8 cellular contexts compared by ENCODE assay signal in genomic region chr3:195260286-195260905, GRCh38. TPM values are rescaled to one million over a fixed set of nuclear protein-coding genes. Genes with fewer than 3 reads are reported as not detected.
DNase-seq lines count a peak whose midpoint lies in the region; ATAC-seq and TF ChIP-seq lines count a peak whose summit lies in the region.

No MANE protein-coding gene starts in this region.

- H3K27ac Mint-ChIP-seq in GM23338, result no peak overlapping the region
- no peak overlapping the region for H3K27ac Mint-ChIP-seq in activated T-helper 2 cell treated with anti-CD3 and anti-CD28 coated beads, Interferon-gamma antibody, Interleukin-2, Interleukin-4, amounts not matched to agents 10 μg/mL and 5 μg/mL and 100 μg/mL, durations not matched to agents 14 hours and 24 hours and 36 hours

- H3K4me2 ChIP-seq in GM23338, result peak overlapping the region; percentile 96

- no peaks in the 10 kb centered on the region for H3K9me3 Mint-ChIP-seq in GM23338
- no peaks in the 10 kb centered on the region for H3K9me3 Mint-ChIP-seq in activated T-helper 2 cell treated with anti-CD3 and anti-CD28 coated beads, Interferon-gamma antibody, Interleukin-2, Interleukin-4, amounts not matched to agents 10 μg/mL and 5 μg/mL and 100 μg/mL, durations not matched to agents 14 hours and 24 hours and 36 hours

- peaks cover 51% of the 10 kb centered on the region for H3K4me1 Mint-ChIP-seq in GM23338
- H3K4me1 Mint-ChIP-seq in activated T-helper 2 cell treated with anti-CD3 and anti-CD28 coated beads, Interferon-gamma antibody, Interleukin-2, Interleukin-4, amounts not matched to agents 10 μg/mL and 5 μg/mL and 100 μg/mL, durations not matched to agents 14 hours and 24 hours and 36 hours (ENCODE audit: low read depth), result peaks cover 28% of the 10 kb centered on the region

- peaks cover 21% of the 10 kb centered on the region; the same call in 1 of the 2 replicates for H3F3A ChIP-seq in GM23338 (replicated peaks; ENCODE audit: low read depth)

- H3K27me3 Mint-ChIP-seq in GM23338 (ENCODE audit: insufficient read depth, low read depth, poor library complexity), result peaks cover 8% of the 10 kb centered on the region
- H3K27me3 Mint-ChIP-seq in activated T-helper 2 cell treated with anti-CD3 and anti-CD28 coated beads, Interferon-gamma antibody, Interleukin-2, Interleukin-4, amounts not matched to agents 10 μg/mL and 5 μg/mL and 100 μg/mL, durations not matched to agents 14 hours and 24 hours and 36 hours (ENCODE audit: low read depth), result no peaks in the 10 kb centered on the region

- no peak overlapping the region for H3K27ac ChIP-seq in GM23338 (ENCODE audit: low read depth)
- H3K27ac ChIP-seq in left ventricle myocardium inferior (replicated peaks), result peak overlapping the region; percentile 94
- peak overlapping the region; percentile 54 for H3K27ac ChIP-seq in rectal smooth muscle tissue (ENCODE audit: low read depth, low read length)

- H2AFZ ChIP-seq in GM23338, result no peak overlapping the region

- ATAC-seq in GM23338 (peak; percentile 57), HG03045 (IDR thresholded peaks at IDR 0.05; ENCODE audit: unreplicated experiment) (no peak)

- peaks cover 25% of the 10 kb centered on the region for H3K4me1 ChIP-seq in ES-I3 (ENCODE audit: insufficient read depth, low read length)
- H3K4me1 ChIP-seq in GM23338 (ENCODE audit: insufficient read depth), result peaks cover 23% of the 10 kb centered on the region
- H3K4me1 ChIP-seq in left ventricle myocardium inferior, result peaks cover 32% of the 10 kb centered on the region
- peaks cover 22% of the 10 kb centered on the region for H3K4me1 ChIP-seq in rectal smooth muscle tissue (ENCODE audit: control insufficient read depth, insufficient read depth, low read length)

- intact Hi-C loops in activated T-helper 2 cell treated with anti-CD3 and anti-CD28 coated beads, Interferon-gamma antibody, Interleukin-2, Interleukin-4, amounts not matched to agents 10 μg/mL and 5 μg/mL and 100 μg/mL, durations not matched to agents 14 hours and 24 hours and 36 hours (cut with micrococcal nuclease), result loop anchor here (2.0 kb wide), 1 partner anchor 578 kb away; no protein-coding TSS in a partner anchor
- intact Hi-C loops in left ventricle myocardium inferior (cut with micrococcal nuclease), result no loop called here

- peak overlapping the region; percentile 74 for H3K4me3 Mint-ChIP-seq in GM23338
- peak overlapping the region; percentile 76 for H3K4me3 Mint-ChIP-seq in activated T-helper 2 cell treated with anti-CD3 and anti-CD28 coated beads, Interferon-gamma antibody, Interleukin-2, Interleukin-4, amounts not matched to agents 10 μg/mL and 5 μg/mL and 100 μg/mL, durations not matched to agents 14 hours and 24 hours and 36 hours (ENCODE audit: low read depth)

- H3K4me3 ChIP-seq in GM23338 (peak overlapping the region; percentile 92), left ventricle myocardium inferior (peak overlapping the region; percentile 79), rectal smooth muscle tissue (ENCODE audit: low read length) (peak overlapping the region; percentile 85)

- TF ChIP-seq CTCF in GM23338 (conservative IDR thresholded peaks at IDR 0.05; ENCODE audit: low read depth in 2 of 2), result peak in 1 of 2 experiments; percentile 15; a peak in 1 of 4 replicates
- TF ChIP-seq CTCF in left ventricle myocardium inferior (IDR thresholded peaks at IDR 0.05; ENCODE audit: borderline replicate concordance), result peak; percentile 30

- H3K9me3 ChIP-seq in ES-I3 (ENCODE audit: control insufficient read depth, insufficient read depth, low read length), result no peaks in the 10 kb centered on the region
- H3K9me3 ChIP-seq in left ventricle myocardium inferior (replicated peaks), result no peaks in the 10 kb centered on the region

- H3K36me3 ChIP-seq in ES-I3 (ENCODE audit: insufficient read depth, low read length), result no peaks in the 10 kb centered on the region
- no peaks in the 10 kb centered on the region for H3K36me3 ChIP-seq in GM23338 (ENCODE audit: insufficient read depth)
- H3K36me3 ChIP-seq in left ventricle myocardium inferior, result no peaks in the 10 kb centered on the region
- H3K36me3 ChIP-seq in rectal smooth muscle tissue (ENCODE audit: control insufficient read depth, insufficient read depth, low read length), result no peaks in the 10 kb centered on the region

- peaks cover 4% of the 10 kb centered on the region; the same call in 1 of the 3 replicates for H3K36me3 Mint-ChIP-seq in GM23338 (ENCODE audit: low read depth)
- peaks cover 12% of the 10 kb centered on the region for H3K36me3 Mint-ChIP-seq in activated T-helper 2 cell treated with anti-CD3 and anti-CD28 coated beads, Interferon-gamma antibody, Interleukin-2, Interleukin-4, amounts not matched to agents 10 μg/mL and 5 μg/mL and 100 μg/mL, durations not matched to agents 14 hours and 24 hours and 36 hours (ENCODE audit: low read depth)

- H3K79me2 ChIP-seq in GM23338 (replicated peaks; ENCODE audit: insufficient read depth), result peaks cover 79% of the 10 kb centered on the region

- no peaks in the 10 kb centered on the region for H3K9me2 ChIP-seq in GM23338 (ENCODE audit: insufficient read depth)

- H4K20me1 ChIP-seq in GM23338 (replicated peaks; ENCODE audit: insufficient read depth), result peaks cover 42% of the 10 kb centered on the region

- peak overlapping the region; percentile 60; the same call in 1 of the 2 replicates for H3K9ac ChIP-seq in ES-I3 (ENCODE audit: low read depth, low read length)
- H3K9ac ChIP-seq in rectal smooth muscle tissue (ENCODE audit: low read length), result peak overlapping the region; percentile 75

- DNase-seq in GM23338 (ENCODE audit: low spot score) (peak; percentile 84), NCI-H146 (lab: John Stamatoyannopoulos, UW) (peak; percentile 78), left ventricle myocardium inferior (no peak), GM19238 (ENCODE audit: insufficient read length, low spot score) (no peak)
- DNase-seq in activated T-helper 2 cell treated with anti-CD3 and anti-CD28 coated beads, Interferon-gamma antibody, Interleukin-2, Interleukin-4, amounts not matched to agents 10 μg/mL and 5 μg/mL and 100 μg/mL, durations not matched to agents 14 hours and 24 hours and 36 hours (ENCODE audit: low spot score), result no peak

- H3K27me3 ChIP-seq in GM23338 (ENCODE audit: insufficient read depth) (no peaks in the 10 kb centered on the region), left ventricle myocardium inferior (ENCODE audit: low read depth) (no peaks in the 10 kb centered on the region), rectal smooth muscle tissue (ENCODE audit: control insufficient read depth, insufficient read depth, low read length) (no peaks in the 10 kb centered on the region)

TF ChIP-seq in GM23338, 12 proteins besides CTCF, POLR2A, EP300 and RAD21 (continues in another document):
- TF ChIP-seq NANOG (IDR thresholded peaks at IDR 0.05; ENCODE audit: borderline replicate concordance) (no peak), REST (IDR thresholded peaks at IDR 0.05; ENCODE audit: unreplicated experiment) (no peak), EZH2 (IDR thresholded peaks at IDR 0.05; ENCODE audit: low read depth, unreplicated experiment) (no peak), EZH2phosphoT487 (IDR thresholded peaks at IDR 0.05; ENCODE audit: unreplicated experiment) (no peak), JUNB (IDR thresholded peaks at IDR 0.05; ENCODE audit: unreplicated experiment) (no peak), POLR2AphosphoS5 (IDR thresholded peaks at IDR 0.05; ENCODE audit: low read depth) (no peak; the same call in 1 of the 2 replicates), ZNF114 (CRISPR knock-in tag; IDR thresholded peaks at IDR 0.05) (no peak), STAT1 (IDR thresholded peaks at IDR 0.05; ENCODE audit: unreplicated experiment) (no peak)

RNA-seq across cellular contexts. Expression of gene XXYLT1, which starts 10.6 kb away (rescaled TPM):
- total RNA-seq in GM23338 (2014; rRNA removed; shearing (Covaris generic)), result 28.9 and 34.8 TPM in 2 replicates
- 13.5 and 14.7 TPM in 2 replicates for polyA plus RNA-seq in GM23338 (2016; fragmentation: Nextera tagmentation; extraction: Ambion mirVana)
- total RNA-seq in activated T-helper 2 cell treated with anti-CD3 and anti-CD28 coated beads, Interferon-gamma antibody, Interleukin-2, Interleukin-4, amounts not matched to agents 10 μg/mL and 5 μg/mL and 100 μg/mL, durations not matched to agents 14 hours and 24 hours and 36 hours, result 15.8 and 16.1 TPM in 2 replicates
- total RNA-seq in left ventricle myocardium inferior, result 2.3 TPM

Comparison
In these comparisons a context has a peak if more than half of its experiments do, and no peak if none do; other contexts are left out.
1. DNase-seq: peak in GM23338 (single experiment) and NCI-H146 (single experiment); none in activated T-helper 2 cell treated with anti-CD3 and anti-CD28 coated beads, Interferon-gamma antibody, Interleukin-2, Interleukin-4, amounts not matched to agents 10 μg/mL and 5 μg/mL and 100 μg/mL, durations not matched to agents 14 hours and 24 hours and 36 hours (single experiment), left ventricle myocardium inferior (single experiment) and GM19238 (single experiment).
2. Peak in every context shown above with its lines, with median percentiles within 50 percentile points of each other: H3K4me3 ChIP-seq.